8 cellular contexts compared by ENCODE assay signal in genomic region chr11:83070878-83071640, GRCh38. TPM values are rescaled to one million over a fixed set of nuclear protein-coding genes. Genes with fewer than 3 reads are reported as not detected.
DNase-seq lines count a peak whose midpoint lies in the region; ATAC-seq and TF ChIP-seq lines count a peak whose summit lies in the region.

No MANE protein-coding gene starts in this region.

- H3K9ac ChIP-seq in ES-I3 (ENCODE audit: low read depth, low read length): peak overlapping the region; percentile 67

- ATAC-seq in HG03565 (IDR thresholded peaks at IDR 0.05; ENCODE audit: unreplicated experiment) (no peak), GM19455 (IDR thresholded peaks at IDR 0.05; ENCODE audit: unreplicated experiment) (no peak)

- H3K4me3 ChIP-seq in MG63 (peak overlapping the region; percentile 86), left ventricle myocardium inferior (peak overlapping the region; percentile 81)

- H3K27me3 ChIP-seq in MG63 (no peaks in the 10 kb centered on the region), left ventricle myocardium inferior (ENCODE audit: low read depth) (no peaks in the 10 kb centered on the region)

- H3K9me3 ChIP-seq in ES-I3 (ENCODE audit: control insufficient read depth, insufficient read depth, low read length) (no peaks in the 10 kb centered on the region), MG63 (no peaks in the 10 kb centered on the region), left ventricle myocardium inferior (replicated peaks) (no peaks in the 10 kb centered on the region)

- H3K36me3 ChIP-seq in ES-I3 (ENCODE audit: insufficient read depth, low read length) (no peaks in the 10 kb centered on the region), MG63 (peaks cover 38% of the 10 kb centered on the region), left ventricle myocardium inferior (peaks cover 17% of the 10 kb centered on the region)

- H3K27ac ChIP-seq in left ventricle myocardium inferior (replicated peaks): peak overlapping the region; percentile 95

- H3K4me1 ChIP-seq in ES-I3 (ENCODE audit: insufficient read depth, low read length) (peaks cover 14% of the 10 kb centered on the region), left ventricle myocardium inferior (peaks cover 88% of the 10 kb centered on the region)

- intact Hi-C loops in left ventricle myocardium inferior (cut with micrococcal nuclease): loop anchor here (5.0 kb wide), 1 partner anchor 86 kb away; the partner anchor contains the start of gene PCF11

- TF ChIP-seq CTCF in left ventricle myocardium inferior (IDR thresholded peaks at IDR 0.05; ENCODE audit: borderline replicate concordance): no peak

- DNase-seq in MG63 (peak; percentile 53), amniotic stem cell (lab: John Stamatoyannopoulos, UW) (peak; percentile 21), left ventricle myocardium inferior (peak; percentile 50), renal cortical epithelial cell (ENCODE audit: low read depth) (peak; percentile 17), 8988T (no peak)

RNA-seq across cellular contexts. Expression of gene RAB30, which starts 0.6 kb away (rescaled TPM):
- 4.0 and 6.1 TPM in 2 replicates for total RNA-seq in MG63 (2014; rRNA removed; shearing (Covaris generic); ENCODE audit: low replicate concordance)
- 24.7 TPM for total RNA-seq in left ventricle myocardium inferior
- total RNA-seq in renal cortical epithelial cell: 8.3 and 24.0 TPM in 2 replicates
